In the genomic region with DNA sequence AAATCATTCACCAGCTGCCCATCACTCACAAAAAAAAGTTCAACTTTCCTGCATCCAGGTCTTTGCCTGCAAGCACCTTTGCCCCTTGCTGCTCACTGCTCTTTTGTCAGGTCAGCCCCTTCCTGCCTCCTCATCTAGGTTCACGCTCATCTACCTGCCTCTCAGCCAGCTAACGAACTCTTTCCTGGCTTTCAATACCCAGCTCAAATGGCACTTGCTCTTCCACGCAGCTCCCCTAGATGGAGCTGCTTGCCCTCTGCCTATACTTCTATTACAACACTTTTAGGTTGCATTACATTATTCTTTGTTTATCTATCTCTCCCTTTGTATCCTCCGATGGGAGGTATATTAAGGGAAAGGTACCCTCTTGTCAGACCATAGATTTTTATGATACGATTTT, we compare ENCODE assay signal across 18 cellular contexts.
A peak's percentile ranks its signal among the peaks of the same experiment; 100 is the strongest.
DNase-seq lines count a peak whose midpoint lies in the region; ATAC-seq, FAIRE-seq and TF ChIP-seq lines count a peak whose summit lies in the region.
"Had no signal": no experiment of that assay in that cellular context is flagged by ENCODE, and none has a peak within 500 bp of the region (broad histone marks: within the 10 kb centered on the region; RNA-seq: fewer than 3 reads in every experiment).

No MANE protein-coding gene starts in this region.

- no peak overlapping the region for H3K4me2 ChIP-seq in SK-N-SH

- FAIRE-seq in GM12892 (lab: Jason Lieb, UNC), result no peak
- FAIRE-seq: RCC 7860 had no signal

- no peak overlapping the region for H2AFZ ChIP-seq in SK-N-SH (ENCODE audit: low read depth)
- H2AFZ ChIP-seq: parathyroid adenoma had no signal

- no peaks in the 10 kb centered on the region for H3K36me3 ChIP-seq in SK-N-SH (replicated peaks in 1 of 2; ENCODE audit: control insufficient read depth in 1 of 2, insufficient read depth in 2 of 2, low read length in 1 of 2)
- H3K36me3 ChIP-seq in prostate gland, result no peaks in the 10 kb centered on the region
- H3K36me3 ChIP-seq: cardiac muscle cell had no signal

- 56% methylated on average over 5 of the region's 5 CpGs for WGBS in SK-N-SH (ENCODE audit: low lambda C conversion rate)
- WGBS in prostate gland, result 80% methylated on average over 5 of the region's 5 CpGs

- no peaks in the 10 kb centered on the region for H4K20me1 ChIP-seq in SK-N-SH (ENCODE audit: insufficient read depth)

- H3K27ac ChIP-seq in SK-N-SH (ENCODE audit: low read depth in 2 of 2, low read length in 1 of 2) (no peak overlapping the region), prostate gland (no peak overlapping the region)
- H3K27ac ChIP-seq: cardiac muscle cell, epithelial cell of prostate, parathyroid adenoma had no signal

- H3K9me3 ChIP-seq in SK-N-SH (no peaks in the 10 kb centered on the region), prostate gland (no peaks in the 10 kb centered on the region)

- H3K4me3 ChIP-seq in SK-N-SH (ENCODE audit: low read depth in 2 of 2, low read length in 1 of 2) (no peak overlapping the region), cardiac fibroblast (replicated peaks in 1 of 2; ENCODE audit: low read depth in 2 of 2, low read length in 2 of 2) (no peak overlapping the region), retinal pigment epithelial cell (ENCODE audit: low read length) (no peak overlapping the region), prostate gland (no peak overlapping the region)
- H3K4me3 ChIP-seq: cardiac muscle cell had no signal

- TF ChIP-seq RAD21 in SK-N-SH (IDR thresholded peaks at IDR 0.05; ENCODE audit: low read length), result peak; percentile 17; the same call in 1 of the 2 replicates

- TF ChIP-seq POLR2A in GM12892 (IDR thresholded peaks at IDR 0.05; ENCODE audit: low read depth, low read length) (no peak), prostate gland (IDR thresholded peaks at IDR 0.05) (no peak)

- no peak for TF ChIP-seq EP300 in SK-N-SH (IDR thresholded peaks at IDR 0.05; ENCODE audit: borderline replicate concordance in 1 of 2, low read depth in 1 of 2, low read length in 1 of 2)

- ATAC-seq in SK-N-SH treated with all-trans-retinoic acid at 6 μM for 48 hours, result no peak

- no peaks in the 10 kb centered on the region for H3K9me2 ChIP-seq in SK-N-SH

- TF ChIP-seq CTCF in SK-N-SH (IDR thresholded peaks at IDR 0.05), result peak; percentile 33
- peak; percentile 37; the same call in 1 of the 2 replicates for TF ChIP-seq CTCF in LNCAP (IDR thresholded peaks at IDR 0.05)
- TF ChIP-seq CTCF in cardiac fibroblast (IDR thresholded peaks at IDR 0.05; ENCODE audit: low read depth, low read length), result peak; percentile 32
- TF ChIP-seq CTCF in retinal pigment epithelial cell (conservative IDR thresholded peaks at IDR 0.05; ENCODE audit: low read depth, low read length), result peak; percentile 22
- no peak for TF ChIP-seq CTCF in prostate gland (IDR thresholded peaks at IDR 0.05)

- CTCF ChIA-PET in SK-N-SH (lab: Yijun Ruan, JAX), result interaction anchor here (0.7 to 1.8 kb wide), 6 partner anchors 9 to 433 kb away, joined by 3 to 9 read pairs (median 3); a partner anchor contains a TSS

- DNase-seq in SK-N-SH, result no peak
- no peak for DNase-seq in cardiac fibroblast (ENCODE audit: low read depth in 2 of 2)
- no peak for DNase-seq in retinal pigment epithelial cell (ENCODE audit: low read depth)
- no peak for DNase-seq in GM12892 (ENCODE audit: insufficient read length)
- DNase-seq in GM19240 (ENCODE audit: insufficient read length, low spot score), result no peak
- no peak for DNase-seq in prostate gland (ENCODE audit: low spot score)
- DNase-seq: ACHN; activated CD4-positive, alpha-beta memory T cell treated with anti-CD3 and anti-CD28 coated beads, Interleukin-2, amount 10 ng/mL, durations not matched to agents 7 days and 5 days; activated gamma-delta T cell treated with Interleukin-2 at 50 U/mL for 16 hours; DMS153; NCI-H2171; stimulated activated CD8-positive, alpha-beta memory T cell treated with anti-CD3 and anti-CD28 coated beads, Interleukin-4, amount 100 ng/mL, for 48 hours had no signal

- no peaks in the 10 kb centered on the region for H3F3A ChIP-seq in SK-N-SH (replicated peaks; ENCODE audit: insufficient read depth)

- H3K27me3 ChIP-seq in SK-N-SH (ENCODE audit: insufficient read depth) (no peaks in the 10 kb centered on the region), prostate gland (replicated peaks; ENCODE audit: insufficient read depth) (no peaks in the 10 kb centered on the region)

- H3K4me1 ChIP-seq in SK-N-SH (ENCODE audit: control insufficient read depth in 1 of 2, insufficient read depth in 2 of 2, low read depth in 1 of 2, low read length in 1 of 2) (no peaks in the 10 kb centered on the region), prostate gland (replicated peaks) (no peaks in the 10 kb centered on the region)
- H3K4me1 ChIP-seq: parathyroid adenoma had no signal

- intact Hi-C loops in prostate gland (cut with DNase I), result no loop called here

- no peaks in the 10 kb centered on the region for H3K79me2 ChIP-seq in SK-N-SH (ENCODE audit: insufficient read depth)
- H3K79me2 ChIP-seq: parathyroid adenoma had no signal

- H3K9ac ChIP-seq in SK-N-SH, result no peak overlapping the region
- H3K9ac ChIP-seq: parathyroid adenoma had no signal

- POLR2A ChIA-PET in SK-N-SH (lab: Yijun Ruan, JAX), result no interaction called here

TF ChIP-seq in SK-N-SH, 30 proteins besides CTCF, POLR2A, EP300 and RAD21 (continues in another document):
- TF ChIP-seq, protein P1, sequence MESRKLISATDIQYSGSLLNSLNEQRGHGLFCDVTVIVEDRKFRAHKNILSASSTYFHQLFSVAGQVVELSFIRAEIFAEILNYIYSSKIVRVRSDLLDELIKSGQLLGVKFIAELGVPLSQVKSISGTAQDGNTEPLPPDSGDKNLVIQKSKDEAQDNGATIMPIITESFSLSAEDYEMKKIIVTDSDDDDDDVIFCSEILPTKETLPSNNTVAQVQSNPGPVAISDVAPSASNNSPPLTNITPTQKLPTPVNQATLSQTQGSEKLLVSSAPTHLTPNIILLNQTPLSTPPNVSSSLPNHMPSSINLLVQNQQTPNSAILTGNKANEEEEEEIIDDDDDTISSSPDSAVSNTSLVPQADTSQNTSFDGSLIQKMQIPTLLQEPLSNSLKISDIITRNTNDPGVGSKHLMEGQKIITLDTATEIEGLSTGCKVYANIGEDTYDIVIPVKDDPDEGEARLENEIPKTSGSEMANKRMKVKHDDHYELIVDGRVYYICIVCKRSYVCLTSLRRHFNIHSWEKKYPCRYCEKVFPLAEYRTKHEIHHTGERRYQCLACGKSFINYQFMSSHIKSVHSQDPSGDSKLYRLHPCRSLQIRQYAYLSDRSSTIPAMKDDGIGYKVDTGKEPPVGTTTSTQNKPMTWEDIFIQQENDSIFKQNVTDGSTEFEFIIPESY (IDR thresholded peaks at IDR 0.05; ENCODE audit: borderline replicate concordance, low read depth), result no peak
- no peak for TF ChIP-seq GATA2 (CRISPR knock-in tag; IDR thresholded peaks at IDR 0.05)
- no peak for TF ChIP-seq RXRA (IDR thresholded peaks at IDR 0.05; ENCODE audit: borderline replicate concordance, low read depth)
- no peak for TF ChIP-seq TAF1 (IDR thresholded peaks at IDR 0.05; ENCODE audit: borderline replicate concordance, low read depth, low read length)
- TF ChIP-seq CHD2 (IDR thresholded peaks at IDR 0.05; ENCODE audit: low read length, partially characterized antibody), result no peak
- no peak for TF ChIP-seq TCF12 (IDR thresholded peaks at IDR 0.05)
- TF ChIP-seq YY1 (IDR thresholded peaks at IDR 0.05; ENCODE audit: low read depth), result no peak
- no peak for TF ChIP-seq RCOR1 (IDR thresholded peaks at IDR 0.05; ENCODE audit: low read length)
- no peak for TF ChIP-seq FOXM1 (IDR thresholded peaks at IDR 0.05; ENCODE audit: low read depth)
- no peak for TF ChIP-seq FOSL2 (IDR thresholded peaks at IDR 0.05; ENCODE audit: borderline replicate concordance, low read depth)
- no peak for TF ChIP-seq FOXJ3 (CRISPR knock-in tag; IDR thresholded peaks at IDR 0.05)
- no peak for TF ChIP-seq SMC3 (IDR thresholded peaks at IDR 0.05; ENCODE audit: low read depth, low read length)

TF ChIP-seq in SK-N-SH treated with all-trans-retinoic acid at 6 μM for 48 hours, 23 proteins besides CTCF, POLR2A, EP300 and RAD21:
- TF ChIP-seq ZNF70 (CRISPR knock-in tag; IDR thresholded peaks at IDR 0.05) (no peak), OSR1 (CRISPR knock-in tag; IDR thresholded peaks at IDR 0.05) (no peak), BACH2 (CRISPR knock-in tag; IDR thresholded peaks at IDR 0.05; ENCODE audit: borderline replicate concordance) (no peak), ESRRG (CRISPR knock-in tag; IDR thresholded peaks at IDR 0.05) (no peak)
- TF ChIP-seq, protein P2, sequence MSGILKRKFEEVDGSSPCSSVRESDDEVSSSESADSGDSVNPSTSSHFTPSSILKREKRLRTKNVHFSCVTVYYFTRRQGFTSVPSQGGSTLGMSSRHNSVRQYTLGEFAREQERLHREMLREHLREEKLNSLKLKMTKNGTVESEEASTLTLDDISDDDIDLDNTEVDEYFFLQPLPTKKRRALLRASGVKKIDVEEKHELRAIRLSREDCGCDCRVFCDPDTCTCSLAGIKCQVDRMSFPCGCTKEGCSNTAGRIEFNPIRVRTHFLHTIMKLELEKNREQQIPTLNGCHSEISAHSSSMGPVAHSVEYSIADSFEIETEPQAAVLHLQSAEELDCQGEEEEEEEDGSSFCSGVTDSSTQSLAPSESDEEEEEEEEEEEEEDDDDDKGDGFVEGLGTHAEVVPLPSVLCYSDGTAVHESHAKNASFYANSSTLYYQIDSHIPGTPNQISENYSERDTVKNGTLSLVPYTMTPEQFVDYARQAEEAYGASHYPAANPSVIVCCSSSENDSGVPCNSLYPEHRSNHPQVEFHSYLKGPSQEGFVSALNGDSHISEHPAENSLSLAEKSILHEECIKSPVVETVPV (CRISPR knock-in tag; IDR thresholded peaks at IDR 0.05), result no peak

Comparison
In these comparisons a context has a peak if more than half of its experiments do, and no peak if none do; other contexts are left out.
1. CTCF ChIP-seq: peak in SK-N-SH (single experiment), LNCAP (single experiment), cardiac fibroblast (single experiment) and retinal pigment epithelial cell (single experiment); none in prostate gland (0 of 4).